15 cellular contexts compared by ENCODE assay signal in the genomic region with DNA sequence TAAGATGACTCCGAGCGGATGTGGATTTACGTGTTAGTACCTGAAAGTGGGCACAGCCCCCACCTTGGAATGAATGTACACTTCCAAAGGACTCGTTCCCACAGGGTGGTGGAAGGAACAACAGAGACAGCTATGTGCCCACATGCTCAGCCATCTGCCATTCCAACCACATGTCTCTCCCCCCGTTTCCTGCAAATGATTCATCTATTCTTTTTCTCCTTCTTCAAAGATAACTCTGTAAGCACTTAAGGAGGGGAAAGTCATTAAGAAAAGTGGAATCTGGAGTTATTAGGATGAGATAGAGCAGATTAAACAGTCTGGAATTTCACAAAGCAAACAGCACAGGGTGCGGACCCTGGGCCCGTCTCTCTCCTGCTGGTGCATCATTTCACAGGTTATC. TPM values are rescaled to one million over a fixed set of nuclear protein-coding genes. Genes with fewer than 3 reads are reported as not detected.
A peak's percentile ranks its signal among the peaks of the same experiment; 100 is the strongest.
DNase-seq lines count a peak whose midpoint lies in the region; ATAC-seq, FAIRE-seq and TF ChIP-seq lines count a peak whose summit lies in the region.
"Had no signal": no experiment of that assay in that cellular context is flagged by ENCODE, and none has a peak within 500 bp of the region (broad histone marks: within the 10 kb centered on the region; RNA-seq: fewer than 3 reads in every experiment).

No MANE protein-coding gene starts in this region.

- peaks cover 3% of the 10 kb centered on the region for H3K9me3 Mint-ChIP-seq in mesothelial cell of epicardium
- no peaks in the 10 kb centered on the region for H3K9me3 Mint-ChIP-seq in activated T-helper 1 cell treated with anti-CD3 and anti-CD28 coated beads, Interleukin-12 subunit alpha, Interleukin-12 subunit beta, Interleukin-2, Interleukin-4 antibody, amounts not matched to agents 30 ng/mL and 10 ng/mL and 1 ng/mL, durations not matched to agents 14 hours and 24 hours and 36 hours
- H3K9me3 Mint-ChIP-seq: naive thymus-derived CD4-positive, alpha-beta T cell had no signal

- H3K4me3 Mint-ChIP-seq in mesothelial cell of epicardium = no peak overlapping the region
- no peak overlapping the region for H3K4me3 Mint-ChIP-seq in activated T-helper 1 cell treated with anti-CD3 and anti-CD28 coated beads, Interleukin-12 subunit alpha, Interleukin-12 subunit beta, Interleukin-2, Interleukin-4 antibody, amounts not matched to agents 30 ng/mL and 10 ng/mL and 1 ng/mL, durations not matched to agents 14 hours and 24 hours and 36 hours
- H3K4me3 Mint-ChIP-seq: activated CD8-positive, alpha-beta memory T cell treated with anti-CD3 and anti-CD28 coated beads, Interleukin-2, amount 10 ng/mL, durations not matched to agents 7 days and 5 days; naive thymus-derived CD4-positive, alpha-beta T cell had no signal

- peaks cover 2% of the 10 kb centered on the region for H3K36me3 Mint-ChIP-seq in mesothelial cell of epicardium
- peaks cover 2% of the 10 kb centered on the region for H3K36me3 Mint-ChIP-seq in activated T-helper 1 cell treated with anti-CD3 and anti-CD28 coated beads, Interleukin-12 subunit alpha, Interleukin-12 subunit beta, Interleukin-2, Interleukin-4 antibody, amounts not matched to agents 30 ng/mL and 10 ng/mL and 1 ng/mL, durations not matched to agents 14 hours and 24 hours and 36 hours (ENCODE audit: low read depth)

- no peak for ATAC-seq in HG03432 (IDR thresholded peaks at IDR 0.05; ENCODE audit: unreplicated experiment)
- ATAC-seq: activated CD8-positive, alpha-beta memory T cell treated with anti-CD3 and anti-CD28 coated beads, Interleukin-2, amount 10 ng/mL, durations not matched to agents 7 days and 5 days; heart left ventricle; naive thymus-derived CD4-positive, alpha-beta T cell had no signal

- peaks cover 11% of the 10 kb centered on the region for H3K4me1 ChIP-seq in Loucy (ENCODE audit: insufficient read depth, low read length, poor library complexity, severe bottlenecking)

- H3F3A ChIP-seq in Loucy (ENCODE audit: low read depth) = no peaks in the 10 kb centered on the region

- H2AFZ ChIP-seq in Loucy (ENCODE audit: low read length) = no peak overlapping the region

- no peaks in the 10 kb centered on the region for H3K36me3 ChIP-seq in Loucy (ENCODE audit: insufficient read depth, low read length)
- H3K36me3 ChIP-seq in bronchial epithelial cell (ENCODE audit: control insufficient read depth, insufficient read depth, low read length) = no peaks in the 10 kb centered on the region
- H3K36me3 ChIP-seq: heart left ventricle, thyroid gland had no signal

- no peak overlapping the region for H3K9ac ChIP-seq in Loucy (ENCODE audit: low read depth, low read length, poor library complexity, severe bottlenecking)

- TF ChIP-seq CTCF in Loucy (conservative IDR thresholded peaks at IDR 0.05; ENCODE audit: low read length) (no peak), bronchial epithelial cell (IDR thresholded peaks at IDR 0.05; ENCODE audit: insufficient read depth, low read length, severe bottlenecking) (no peak), mesothelial cell of epicardium (IDR thresholded peaks at IDR 0.05; ENCODE audit: unreplicated experiment) (no peak)

- H3K79me2 ChIP-seq in Loucy (ENCODE audit: insufficient read depth, low read length) = no peaks in the 10 kb centered on the region

- peaks cover 58% of the 10 kb centered on the region for H3K4me1 Mint-ChIP-seq in mesothelial cell of epicardium
- peaks cover 35% of the 10 kb centered on the region for H3K4me1 Mint-ChIP-seq in activated T-helper 1 cell treated with anti-CD3 and anti-CD28 coated beads, Interleukin-12 subunit alpha, Interleukin-12 subunit beta, Interleukin-2, Interleukin-4 antibody, amounts not matched to agents 30 ng/mL and 10 ng/mL and 1 ng/mL, durations not matched to agents 14 hours and 24 hours and 36 hours (ENCODE audit: low read depth)

- peak overlapping the region; percentile 59 for H3K27ac Mint-ChIP-seq in mesothelial cell of epicardium
- no peak overlapping the region for H3K27ac Mint-ChIP-seq in activated T-helper 1 cell treated with anti-CD3 and anti-CD28 coated beads, Interleukin-12 subunit alpha, Interleukin-12 subunit beta, Interleukin-2, Interleukin-4 antibody, amounts not matched to agents 30 ng/mL and 10 ng/mL and 1 ng/mL, durations not matched to agents 14 hours and 24 hours and 36 hours
- H3K27ac Mint-ChIP-seq: activated CD8-positive, alpha-beta memory T cell treated with anti-CD3 and anti-CD28 coated beads, Interleukin-2, amount 10 ng/mL, durations not matched to agents 7 days and 5 days had no signal

- DNase-seq in DMS 273 (lab: John Stamatoyannopoulos, UW; ENCODE audit: unreplicated experiment) (peak; percentile 46), bronchial epithelial cell (ENCODE audit: low read depth) (peak; percentile 100), mesothelial cell of epicardium (ENCODE audit: low spot score in 2 of 2, unreplicated experiment in 2 of 2) (no peak)
- no peak for DNase-seq in activated T-helper 1 cell treated with anti-CD3 and anti-CD28 coated beads, Interleukin-12 subunit alpha, Interleukin-12 subunit beta, Interleukin-2, Interleukin-4 antibody, amounts not matched to agents 30 ng/mL and 10 ng/mL and 1 ng/mL, durations not matched to agents 14 hours and 24 hours and 36 hours (ENCODE audit: low spot score)
- no peak for DNase-seq in activated CD8-positive, alpha-beta memory T cell treated with anti-CD3 and anti-CD28 coated beads for 24 hours
- no peak for DNase-seq in activated CD4-positive, CD25-positive, alpha-beta regulatory T cell treated with anti-CD3 and anti-CD28 coated beads, Interleukin-2, amount 50 U/mL, for 72 hours
- DNase-seq: activated CD8-positive, alpha-beta memory T cell treated with anti-CD3 and anti-CD28 coated beads, Interleukin-2, amount 10 ng/mL, durations not matched to agents 7 days and 5 days; heart left ventricle; naive thymus-derived CD4-positive, alpha-beta T cell; NCI-H2107; SHP77 treated with DMSO at 0.1 percent for 48 hours; stimulated activated CD4-positive, alpha-beta T cell treated with anti-CD3 and anti-CD28 coated beads, Interleukin-4, amount 100 ng/mL, for 4 hours; thyroid gland had no signal

- FAIRE-seq in bronchial epithelial cell (lab: Jason Lieb, UNC) = no peak

- H3K4me3 ChIP-seq in Loucy (ENCODE audit: low read length, poor library complexity, severe bottlenecking) (no peak overlapping the region), bronchial epithelial cell (ENCODE audit: low read depth, low read length) (no peak overlapping the region)
- H3K4me3 ChIP-seq: heart left ventricle, thyroid gland had no signal

- no peaks in the 10 kb centered on the region for H4K20me1 ChIP-seq in Loucy (ENCODE audit: insufficient read depth, low read length, poor library complexity, severe bottlenecking)

- no peaks in the 10 kb centered on the region for H3K27me3 ChIP-seq in Loucy (ENCODE audit: insufficient read depth, low read length, poor library complexity, severe bottlenecking)
- no peaks in the 10 kb centered on the region for H3K27me3 ChIP-seq in bronchial epithelial cell (ENCODE audit: control insufficient read depth, insufficient read depth, low read length)
- H3K27me3 ChIP-seq: heart left ventricle, thyroid gland had no signal

- peak overlapping the region; percentile 5 for H3K4me2 ChIP-seq in Loucy (ENCODE audit: low read depth, low read length, poor library complexity, severe bottlenecking)

- H3K27me3 Mint-ChIP-seq in mesothelial cell of epicardium (ENCODE audit: low read depth) = no peaks in the 10 kb centered on the region
- H3K27me3 Mint-ChIP-seq in activated T-helper 1 cell treated with anti-CD3 and anti-CD28 coated beads, Interleukin-12 subunit alpha, Interleukin-12 subunit beta, Interleukin-2, Interleukin-4 antibody, amounts not matched to agents 30 ng/mL and 10 ng/mL and 1 ng/mL, durations not matched to agents 14 hours and 24 hours and 36 hours (ENCODE audit: insufficient read depth) = peaks cover 2% of the 10 kb centered on the region
- H3K27me3 Mint-ChIP-seq: activated CD8-positive, alpha-beta memory T cell treated with anti-CD3 and anti-CD28 coated beads, Interleukin-2, amount 10 ng/mL, durations not matched to agents 7 days and 5 days; naive thymus-derived CD4-positive, alpha-beta T cell had no signal

- no peaks in the 10 kb centered on the region for H3K9me3 ChIP-seq in Loucy (ENCODE audit: insufficient read depth, low read depth, low read length)
- H3K9me3 ChIP-seq: heart left ventricle, thyroid gland had no signal

- intact Hi-C loops in activated T-helper 1 cell treated with anti-CD3 and anti-CD28 coated beads, Interleukin-12 subunit alpha, Interleukin-12 subunit beta, Interleukin-2, Interleukin-4 antibody, amounts not matched to agents 30 ng/mL and 10 ng/mL and 1 ng/mL, durations not matched to agents 14 hours and 24 hours and 36 hours (cut with micrococcal nuclease) = no loop called here

- no peaks in the 10 kb centered on the region for H3K9me2 ChIP-seq in Loucy (replicated peaks; ENCODE audit: low read depth, low read length)

RNA-seq across cellular contexts. Expression of gene DUSP6, which starts 18.5 kb away (rescaled TPM):
- total RNA-seq in bronchial epithelial cell (12.9 and 149 TPM in 2 replicates), mesothelial cell of epicardium (22.2 to 24.8 TPM (median 22.9 TPM) in 3 replicates)
- 108 and 115 TPM in 2 replicates for total RNA-seq in activated T-helper 1 cell treated with anti-CD3 and anti-CD28 coated beads, Interleukin-12 subunit alpha, Interleukin-12 subunit beta, Interleukin-2, Interleukin-4 antibody, amounts not matched to agents 30 ng/mL and 10 ng/mL and 1 ng/mL, durations not matched to agents 14 hours and 24 hours and 36 hours

Comparison
In these comparisons a context has a peak if more than half of its experiments do, and no peak if none do; other contexts are left out.
1. DNase-seq: peak in DMS 273 (single experiment) and bronchial epithelial cell (single experiment); none in mesothelial cell of epicardium (0 of 2), activated T-helper 1 cell treated with anti-CD3 and anti-CD28 coated beads, Interleukin-12 subunit alpha, Interleukin-12 subunit beta, Interleukin-2, Interleukin-4 antibody, amounts not matched to agents 30 ng/mL and 10 ng/mL and 1 ng/mL, durations not matched to agents 14 hours and 24 hours and 36 hours (single experiment), activated CD8-positive, alpha-beta memory T cell treated with anti-CD3 and anti-CD28 coated beads for 24 hours (single experiment) and activated CD4-positive, CD25-positive, alpha-beta regulatory T cell treated with anti-CD3 and anti-CD28 coated beads, Interleukin-2, amount 50 U/mL, for 72 hours (single experiment).